10 cellular contexts compared by ENCODE assay signal in the genomic region with DNA sequence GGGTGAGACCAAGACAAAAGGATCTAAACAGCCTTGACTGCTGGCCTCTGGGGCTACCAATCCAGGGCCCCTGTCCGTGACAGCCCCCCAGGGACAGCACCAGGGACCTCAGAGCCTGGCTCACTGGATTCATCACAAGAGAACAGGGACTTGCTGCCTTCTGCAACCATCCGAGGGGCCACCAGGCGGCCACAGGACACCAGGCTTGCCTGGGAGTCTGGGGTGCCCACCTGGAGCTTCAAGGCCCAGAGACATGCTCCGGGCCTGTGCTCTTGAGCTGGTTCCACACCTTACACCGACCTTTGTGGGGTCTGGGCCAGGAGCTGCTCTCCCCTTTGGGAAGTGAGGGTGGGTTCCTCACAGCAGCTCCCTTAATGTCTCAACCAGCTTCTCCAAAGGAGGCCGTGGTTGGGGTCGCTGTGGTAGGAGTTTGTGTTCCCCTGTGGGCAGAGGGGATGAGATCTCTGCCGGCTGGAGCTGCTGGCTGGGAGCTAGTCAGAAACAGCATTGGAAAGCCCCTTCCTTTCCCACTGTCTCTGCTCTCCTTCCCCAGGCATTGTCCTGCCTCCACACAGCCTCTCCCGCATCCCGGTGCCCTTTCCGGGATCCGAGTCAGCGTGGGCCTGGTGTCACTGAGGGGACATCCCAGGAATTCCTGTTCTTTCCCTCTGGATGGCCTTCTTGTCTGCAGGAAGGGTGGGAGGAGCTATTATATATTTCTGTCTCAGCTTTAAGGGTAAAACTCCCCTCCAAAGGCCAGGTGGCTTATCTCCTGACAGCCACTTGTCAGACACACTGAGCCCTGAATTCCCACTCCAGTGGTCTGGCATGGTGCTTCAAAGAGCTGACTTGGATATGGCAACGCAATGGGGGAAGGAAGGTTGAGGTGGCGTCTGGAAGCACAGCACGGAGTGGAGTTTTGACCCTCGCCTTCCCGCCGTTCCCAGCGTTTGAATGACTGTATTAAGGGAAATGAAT. TPM values are rescaled to one million over a fixed set of nuclear protein-coding genes. Genes with fewer than 3 reads are reported as not detected.
DNase-seq lines count a peak whose midpoint lies in the region; ATAC-seq and TF ChIP-seq lines count a peak whose summit lies in the region.
"Had no signal": no experiment of that assay in that cellular context is flagged by ENCODE, and none has a peak within 500 bp of the region (broad histone marks: within the 10 kb centered on the region; RNA-seq: fewer than 3 reads in every experiment).

No MANE protein-coding gene starts in this region.

- H3K4me3 ChIP-seq in AG09309 (ENCODE audit: control insufficient read depth, low read depth, low read length) (no peak overlapping the region), HCT116 (replicated peaks in 1 of 2; ENCODE audit: low read depth in 1 of 2, low read length in 2 of 2) (no peak overlapping the region), kidney epithelial cell (ENCODE audit: low read depth, low read length) (no peak overlapping the region)

- TF ChIP-seq CTCF in AG09309 (IDR thresholded peaks at IDR 0.05; ENCODE audit: control insufficient read depth, insufficient read depth, low read depth, low read length, missing control alignments) = peak; percentile 23
- TF ChIP-seq CTCF in HCT116 (IDR thresholded peaks at IDR 0.05 in 2 of 3, conservative IDR thresholded peaks at IDR 0.05 in 1 of 3; ENCODE audit: borderline replicate concordance in 1 of 3, insufficient read depth in 1 of 3, low read depth in 2 of 3, low read length in 2 of 3) = peak in 2 of 3 experiments; percentile 35 to 40; a peak in 2 of 6 replicates
- TF ChIP-seq CTCF in kidney epithelial cell (IDR thresholded peaks at IDR 0.05; ENCODE audit: insufficient read depth, low read length, poor library complexity, severe bottlenecking) = peak; percentile 40

- no peak for TF ChIP-seq POLR2A in HCT116 (IDR thresholded peaks at IDR 0.05; ENCODE audit: borderline replicate concordance, extremely low read depth, insufficient read depth, insufficient read length)

- H3K27me3 ChIP-seq in HCT116 (ENCODE audit: insufficient read depth, low read length) (0 out of 2 replicates have a peak, but pooled peaks cover 14% of the 10 kb centered on the region), kidney epithelial cell (ENCODE audit: control insufficient read depth, insufficient read depth, low read length) (peaks cover 7% of the 10 kb centered on the region)

- no peak overlapping the region for H3K4me2 ChIP-seq in HCT116 (ENCODE audit: low read length)

- H3K79me2 ChIP-seq in HCT116 (ENCODE audit: insufficient read depth, low read length) = no peaks in the 10 kb centered on the region

- RAD21 ChIA-PET in HCT116 (lab: Charles Lee; ENCODE audit: low non-redundant PET in 1 of 2, low total read pairs in 2 of 2, uncharacterized antibody in 2 of 2, unreplicated experiment in 2 of 2) = interaction anchor here (0.6 to 0.7 kb wide), 2 partner anchors 189 to 240 kb away, joined by 3 read pairs; no protein-coding TSS in a partner anchor

- H3K4me1 ChIP-seq in HCT116 (ENCODE audit: control insufficient read depth in 1 of 2, insufficient read depth in 2 of 2, low read length in 2 of 2) = peaks cover 0 to 5% of the 10 kb centered on the region in 2 experiments; a peak in 2 of 4 replicates

- H2AFZ ChIP-seq in HCT116 (ENCODE audit: low read depth, low read length, poor library complexity, severe bottlenecking) = no peak overlapping the region

- H3K9me2 ChIP-seq in HCT116 (ENCODE audit: insufficient read depth) = no peaks in the 10 kb centered on the region

- CTCF ChIA-PET in HCT116 (lab: Charles Lee) = interaction anchor here (1.6 kb wide), 1 partner anchor 63 kb away, joined by 3 read pairs; no protein-coding TSS in a partner anchor

- no peak overlapping the region for H3K27ac ChIP-seq in HCT116 (ENCODE audit: low read depth, low read length)
- H3K27ac ChIP-seq: neutrophil had no signal

- TF ChIP-seq RAD21 in HCT116 (IDR thresholded peaks at IDR 0.05; ENCODE audit: low read depth) = peak; percentile 36; the same call in 1 of the 2 replicates

- no peak for DNase-seq in AG09309 (ENCODE audit: low read depth)
- no peak for DNase-seq in HCT116 (ENCODE audit: low read depth, low spot score)
- peak; percentile 26 for DNase-seq in SW480 (ENCODE audit: low spot score)
- DNase-seq in kidney epithelial cell (ENCODE audit: low read depth) = no peak
- no peak for DNase-seq in COLO829 (ENCODE audit: low spot score)
- DNase-seq in amniotic stem cell (lab: John Stamatoyannopoulos, UW) = no peak
- DNase-seq: stimulated activated naive CD4-positive, alpha-beta T cell had no signal

- intact Hi-C loops in HCT116 (cut with micrococcal nuclease) = no loop called here

- H3K36me3 ChIP-seq in HCT116 (ENCODE audit: control insufficient read depth in 1 of 2, insufficient read depth in 2 of 2, low read length in 2 of 2) (no peaks in the 10 kb centered on the region), kidney epithelial cell (ENCODE audit: control insufficient read depth, insufficient read depth, low read length) (no peaks in the 10 kb centered on the region)

- ATAC-seq in HCT116 (peak; percentile 82), GM18909 (IDR thresholded peaks at IDR 0.05; ENCODE audit: poor library complexity, unreplicated experiment) (no peak), HG03097 (IDR thresholded peaks at IDR 0.05; ENCODE audit: low FRiP score, unreplicated experiment) (no peak)

- no peaks in the 10 kb centered on the region for H3K9me3 ChIP-seq in HCT116 (ENCODE audit: control insufficient read depth in 1 of 2, insufficient read depth in 1 of 2, low read depth in 1 of 2, low read length in 2 of 2)
- H3K9me3 ChIP-seq: neutrophil had no signal

- BruUV-seq in HCT116 (replicated peaks; lab: Mats Ljungman, UMichigan) = no TSS peak

- H4K20me1 ChIP-seq in HCT116 (ENCODE audit: insufficient read depth) = no peaks in the 10 kb centered on the region

- no peak overlapping the region for H3K9ac ChIP-seq in HCT116 (ENCODE audit: low read length)

- POLR2A ChIA-PET in HCT116 (lab: Charles Lee) = no interaction called here

TF ChIP-seq in HCT116, 20 proteins besides CTCF, POLR2A, EP300 and RAD21 (continues in another document):
- TF ChIP-seq CBX3 (IDR thresholded peaks at IDR 0.05; ENCODE audit: low read depth) (no peak), FOSL1 (IDR thresholded peaks at IDR 0.05; ENCODE audit: low read depth) (no peak), EZH2 (IDR thresholded peaks at IDR 0.05) (no peak), POLR2AphosphoS5 (IDR thresholded peaks at IDR 0.05; ENCODE audit: low read depth, low read length) (no peak), CEBPB (IDR thresholded peaks at IDR 0.05; ENCODE audit: low read depth) (no peak), YY1 (IDR thresholded peaks at IDR 0.05; ENCODE audit: extremely low read depth, insufficient replicate concordance, low read depth, low read length) (no peak), JUND (IDR thresholded peaks at IDR 0.05) (no peak)
- TF ChIP-seq, protein P1, sequence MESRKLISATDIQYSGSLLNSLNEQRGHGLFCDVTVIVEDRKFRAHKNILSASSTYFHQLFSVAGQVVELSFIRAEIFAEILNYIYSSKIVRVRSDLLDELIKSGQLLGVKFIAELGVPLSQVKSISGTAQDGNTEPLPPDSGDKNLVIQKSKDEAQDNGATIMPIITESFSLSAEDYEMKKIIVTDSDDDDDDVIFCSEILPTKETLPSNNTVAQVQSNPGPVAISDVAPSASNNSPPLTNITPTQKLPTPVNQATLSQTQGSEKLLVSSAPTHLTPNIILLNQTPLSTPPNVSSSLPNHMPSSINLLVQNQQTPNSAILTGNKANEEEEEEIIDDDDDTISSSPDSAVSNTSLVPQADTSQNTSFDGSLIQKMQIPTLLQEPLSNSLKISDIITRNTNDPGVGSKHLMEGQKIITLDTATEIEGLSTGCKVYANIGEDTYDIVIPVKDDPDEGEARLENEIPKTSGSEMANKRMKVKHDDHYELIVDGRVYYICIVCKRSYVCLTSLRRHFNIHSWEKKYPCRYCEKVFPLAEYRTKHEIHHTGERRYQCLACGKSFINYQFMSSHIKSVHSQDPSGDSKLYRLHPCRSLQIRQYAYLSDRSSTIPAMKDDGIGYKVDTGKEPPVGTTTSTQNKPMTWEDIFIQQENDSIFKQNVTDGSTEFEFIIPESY (IDR thresholded peaks at IDR 0.05; ENCODE audit: extremely low read depth, insufficient replicate concordance, low read length) = no peak
- TF ChIP-seq, protein P2, sequence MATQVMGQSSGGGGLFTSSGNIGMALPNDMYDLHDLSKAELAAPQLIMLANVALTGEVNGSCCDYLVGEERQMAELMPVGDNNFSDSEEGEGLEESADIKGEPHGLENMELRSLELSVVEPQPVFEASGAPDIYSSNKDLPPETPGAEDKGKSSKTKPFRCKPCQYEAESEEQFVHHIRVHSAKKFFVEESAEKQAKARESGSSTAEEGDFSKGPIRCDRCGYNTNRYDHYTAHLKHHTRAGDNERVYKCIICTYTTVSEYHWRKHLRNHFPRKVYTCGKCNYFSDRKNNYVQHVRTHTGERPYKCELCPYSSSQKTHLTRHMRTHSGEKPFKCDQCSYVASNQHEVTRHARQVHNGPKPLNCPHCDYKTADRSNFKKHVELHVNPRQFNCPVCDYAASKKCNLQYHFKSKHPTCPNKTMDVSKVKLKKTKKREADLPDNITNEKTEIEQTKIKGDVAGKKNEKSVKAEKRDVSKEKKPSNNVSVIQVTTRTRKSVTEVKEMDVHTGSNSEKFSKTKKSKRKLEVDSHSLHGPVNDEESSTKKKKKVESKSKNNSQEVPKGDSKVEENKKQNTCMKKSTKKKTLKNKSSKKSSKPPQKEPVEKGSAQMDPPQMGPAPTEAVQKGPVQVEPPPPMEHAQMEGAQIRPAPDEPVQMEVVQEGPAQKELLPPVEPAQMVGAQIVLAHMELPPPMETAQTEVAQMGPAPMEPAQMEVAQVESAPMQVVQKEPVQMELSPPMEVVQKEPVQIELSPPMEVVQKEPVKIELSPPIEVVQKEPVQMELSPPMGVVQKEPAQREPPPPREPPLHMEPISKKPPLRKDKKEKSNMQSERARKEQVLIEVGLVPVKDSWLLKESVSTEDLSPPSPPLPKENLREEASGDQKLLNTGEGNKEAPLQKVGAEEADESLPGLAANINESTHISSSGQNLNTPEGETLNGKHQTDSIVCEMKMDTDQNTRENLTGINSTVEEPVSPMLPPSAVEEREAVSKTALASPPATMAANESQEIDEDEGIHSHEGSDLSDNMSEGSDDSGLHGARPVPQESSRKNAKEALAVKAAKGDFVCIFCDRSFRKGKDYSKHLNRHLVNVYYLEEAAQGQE (IDR thresholded peaks at IDR 0.05; ENCODE audit: low read depth) = no peak
- TF ChIP-seq, protein P3, sequence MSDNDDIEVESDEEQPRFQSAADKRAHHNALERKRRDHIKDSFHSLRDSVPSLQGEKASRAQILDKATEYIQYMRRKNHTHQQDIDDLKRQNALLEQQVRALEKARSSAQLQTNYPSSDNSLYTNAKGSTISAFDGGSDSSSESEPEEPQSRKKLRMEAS (IDR thresholded peaks at IDR 0.05) = no peak
- TF ChIP-seq, protein P4, sequence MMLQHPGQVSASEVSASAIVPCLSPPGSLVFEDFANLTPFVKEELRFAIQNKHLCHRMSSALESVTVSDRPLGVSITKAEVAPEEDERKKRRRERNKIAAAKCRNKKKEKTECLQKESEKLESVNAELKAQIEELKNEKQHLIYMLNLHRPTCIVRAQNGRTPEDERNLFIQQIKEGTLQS (IDR thresholded peaks at IDR 0.05) = no peak

RNA-seq across cellular contexts. Expression of a gene that starts 5.1 kb away (rescaled TPM):
- total RNA-seq in HCT116 (2021; ENCODE audit: unreplicated experiment) (9.6 TPM), kidney epithelial cell (23.3 and 31.9 TPM in 2 replicates)
- 4.9 and 5.4 TPM in 2 replicates for polyA plus RNA-seq in HCT116 (2012)
